In genomic region chr14:94673781-94674231, GRCh38 we compare ENCODE assay signal across 20 cellular contexts.
DNase-seq lines count a peak whose midpoint lies in the region; ATAC-seq and TF ChIP-seq lines count a peak whose summit lies in the region.
"Had no signal": no experiment of that assay in that cellular context is flagged by ENCODE, and none has a peak within 500 bp of the region (broad histone marks: within the 10 kb centered on the region; RNA-seq: fewer than 3 reads in every experiment).

No MANE protein-coding gene starts in this region.

- no peaks in the 10 kb centered on the region for H3K36me3 ChIP-seq in HEK293 (ENCODE audit: control insufficient read depth in 2 of 2, insufficient read depth in 1 of 2, low read length in 2 of 2)
- no peaks in the 10 kb centered on the region for H3K36me3 ChIP-seq in sigmoid colon
- no peaks in the 10 kb centered on the region for H3K36me3 ChIP-seq in CD8-positive, alpha-beta memory T cell (ENCODE audit: insufficient read depth, low read length)
- H3K36me3 ChIP-seq: breast epithelium, transverse colon had no signal

- H3K27ac Mint-ChIP-seq in CD8-positive, alpha-beta memory T cell, result no peak overlapping the region
- H3K27ac Mint-ChIP-seq: activated CD4-positive, alpha-beta T cell treated with anti-CD3 and anti-CD28 coated beads, Interleukin-2, amount 10 ng/mL, durations not matched to agents 7 days and 5 days; activated naive CD8-positive, alpha-beta T cell treated with anti-CD3 and anti-CD28 coated beads, Interleukin-2, amount 50 U/mL, for 24 hours; IgD-negative memory B cell; natural killer cell treated with Interleukin-12 subunit alpha and Interleukin-12 subunit beta and Interleukin-15 and Interleukin-18, amount 100 ng/mL, for 72 hours had no signal

- H3K27me3 ChIP-seq in sigmoid colon, result no peaks in the 10 kb centered on the region
- H3K27me3 ChIP-seq in CD8-positive, alpha-beta memory T cell (ENCODE audit: insufficient read depth, low read length, poor library complexity, severe bottlenecking), result no peaks in the 10 kb centered on the region
- H3K27me3 ChIP-seq: breast epithelium had no signal

- TF ChIP-seq POLR2A in sigmoid colon (IDR thresholded peaks at IDR 0.05), result no peak

- DNase-seq in astrocyte of the spinal cord (ENCODE audit: low read depth, low spot score) (peak; percentile 55), fibroblast of pulmonary artery (ENCODE audit: low read depth) (peak; percentile 59), sigmoid colon (peak; percentile 53), kidney tubule cell (ENCODE audit: low spot score) (no peak)
- DNase-seq in CD8-positive, alpha-beta memory T cell, result no peak
- DNase-seq: activated CD4-positive, alpha-beta T cell treated with anti-CD3 and anti-CD28 coated beads, Interleukin-2, amount 10 ng/mL, durations not matched to agents 7 days and 5 days; activated gamma-delta T cell treated with Interleukin-2 at 50 U/mL for 16 hours; activated naive CD8-positive, alpha-beta T cell treated with anti-CD3 and anti-CD28 coated beads, Interleukin-2, amount 50 U/mL, for 24 hours; left ventricle myocardium superior; NCI-H1105 treated with DMSO at 0.1 percent for 48 hours; NCI-H2081; NCI-H345; NCI-H774; transverse colon had no signal

- H3K4me3 ChIP-seq in HEK293 (ENCODE audit: low read depth, low read length) (no peak overlapping the region), astrocyte of the spinal cord (ENCODE audit: low read depth, low read length) (no peak overlapping the region), fibroblast of pulmonary artery (replicated peaks; ENCODE audit: low read depth, low read length) (no peak overlapping the region), sigmoid colon (no peak overlapping the region)
- no peak overlapping the region for H3K4me3 ChIP-seq in CD8-positive, alpha-beta memory T cell (ENCODE audit: low read length)
- H3K4me3 ChIP-seq: breast epithelium, transverse colon had no signal

- H3K27me3 Mint-ChIP-seq in CD8-positive, alpha-beta memory T cell, result peaks cover 0 to 18% of the 10 kb centered on the region in 2 donors

- intact Hi-C loops in sigmoid colon (cut with DNase I), result no loop called here

- ATAC-seq in HG03521 (IDR thresholded peaks at IDR 0.05; ENCODE audit: unreplicated experiment), result no peak
- ATAC-seq in HG02970 (IDR thresholded peaks at IDR 0.05; ENCODE audit: low FRiP score, unreplicated experiment), result no peak
- ATAC-seq: activated naive CD8-positive, alpha-beta T cell treated with anti-CD3 and anti-CD28 coated beads, Interleukin-2, amount 50 U/mL, for 24 hours; left ventricle myocardium superior had no signal

- H3K4me1 ChIP-seq in HEK293 (ENCODE audit: control insufficient read depth, insufficient read depth, low read length), result no peaks in the 10 kb centered on the region
- H3K4me1 ChIP-seq in sigmoid colon, result no peaks in the 10 kb centered on the region
- H3K4me1 ChIP-seq in CD8-positive, alpha-beta memory T cell (ENCODE audit: insufficient read depth, low read length), result no peaks in the 10 kb centered on the region
- H3K4me1 ChIP-seq: breast epithelium, transverse colon had no signal

- no peak overlapping the region for H3K4me3 Mint-ChIP-seq in CD8-positive, alpha-beta memory T cell
- H3K4me3 Mint-ChIP-seq: activated CD4-positive, alpha-beta T cell treated with anti-CD3 and anti-CD28 coated beads, Interleukin-2, amount 10 ng/mL, durations not matched to agents 7 days and 5 days; activated naive CD8-positive, alpha-beta T cell treated with anti-CD3 and anti-CD28 coated beads, Interleukin-2, amount 50 U/mL, for 24 hours; IgD-negative memory B cell; natural killer cell treated with Interleukin-12 subunit alpha and Interleukin-12 subunit beta and Interleukin-15 and Interleukin-18, amount 100 ng/mL, for 72 hours had no signal

- CTCF ChIA-PET in HEK293 (lab: Yijun Ruan, JAX), result interaction anchor here (2.3 kb wide), 1 partner anchor 16 kb away, joined by 6 read pairs; no protein-coding TSS in a partner anchor
- CTCF ChIA-PET in CD8-positive, alpha-beta memory T cell (lab: Charles Lee), result no interaction called here

- 66 to 73% methylated on average over 12 of the region's 12 CpGs for WGBS in sigmoid colon, 2 donors

- in situ Hi-C loops in astrocyte of the spinal cord (cut with HindIII; ENCODE audit: low sequenced_read_pairs), result no loop called here

- TF ChIP-seq EP300 in sigmoid colon (IDR thresholded peaks at IDR 0.05), result no peak

- no peaks in the 10 kb centered on the region for H3K4me1 Mint-ChIP-seq in CD8-positive, alpha-beta memory T cell
- H3K4me1 Mint-ChIP-seq: activated CD4-positive, alpha-beta T cell treated with anti-CD3 and anti-CD28 coated beads, Interleukin-2, amount 10 ng/mL, durations not matched to agents 7 days and 5 days; activated naive CD8-positive, alpha-beta T cell treated with anti-CD3 and anti-CD28 coated beads, Interleukin-2, amount 50 U/mL, for 24 hours; IgD-negative memory B cell had no signal

- TF ChIP-seq CTCF in HEK293 (tag by site-specific recombination; IDR thresholded peaks at IDR 0.05) (no peak), astrocyte of the spinal cord (IDR thresholded peaks at IDR 0.05; ENCODE audit: low read depth, low read length) (no peak), fibroblast of pulmonary artery (IDR thresholded peaks at IDR 0.05; ENCODE audit: low read length, missing control alignments) (no peak), sigmoid colon (IDR thresholded peaks at IDR 0.05) (no peak)

- no peaks in the 10 kb centered on the region for H3K9me3 ChIP-seq in HEK293 (ENCODE audit: control insufficient read depth, insufficient read depth, low read depth, low read length)
- no peaks in the 10 kb centered on the region for H3K9me3 ChIP-seq in sigmoid colon
- H3K9me3 ChIP-seq in CD8-positive, alpha-beta memory T cell (ENCODE audit: low read length), result no peaks in the 10 kb centered on the region
- H3K9me3 ChIP-seq: breast epithelium, transverse colon had no signal

- no peak overlapping the region for H3K27ac ChIP-seq in HEK293 (ENCODE audit: extremely low read depth, low read depth, low read length)
- H3K27ac ChIP-seq in sigmoid colon, result no peak overlapping the region
- no peak overlapping the region for H3K27ac ChIP-seq in CD8-positive, alpha-beta memory T cell (ENCODE audit: low read depth, low read length)
- H3K27ac ChIP-seq: breast epithelium, transverse colon had no signal

- POLR2A ChIA-PET in HEK293 (lab: Yijun Ruan, JAX), result no interaction called here
- POLR2A ChIA-PET in CD8-positive, alpha-beta memory T cell (lab: Charles Lee), result no interaction called here

- H3K36me3 Mint-ChIP-seq in CD8-positive, alpha-beta memory T cell, result no peaks in the 10 kb centered on the region
- H3K36me3 Mint-ChIP-seq: IgD-negative memory B cell; natural killer cell treated with Interleukin-12 subunit alpha and Interleukin-12 subunit beta and Interleukin-15 and Interleukin-18, amount 100 ng/mL, for 72 hours had no signal

- peaks cover 0 to 3% (median 0%) of the 10 kb centered on the region in 5 donors for H3K9me3 Mint-ChIP-seq in CD8-positive, alpha-beta memory T cell
- H3K9me3 Mint-ChIP-seq: activated CD4-positive, alpha-beta T cell treated with anti-CD3 and anti-CD28 coated beads, Interleukin-2, amount 10 ng/mL, durations not matched to agents 7 days and 5 days; activated naive CD8-positive, alpha-beta T cell treated with anti-CD3 and anti-CD28 coated beads, Interleukin-2, amount 50 U/mL, for 24 hours; natural killer cell treated with Interleukin-12 subunit alpha and Interleukin-12 subunit beta and Interleukin-15 and Interleukin-18, amount 100 ng/mL, for 72 hours had no signal

TF ChIP-seq in HEK293, 187 proteins besides CTCF, POLR2A, EP300 and RAD21:
- TF ChIP-seq ZIC2 (tag by site-specific recombination; IDR thresholded peaks at IDR 0.05) (peak; percentile 11; the same call in 1 of the 2 replicates), ZNF239 (tag by site-specific recombination; IDR thresholded peaks at IDR 0.05) (no peak)

Comparison
In these comparisons a context has a peak if more than half of its experiments do, and no peak if none do; other contexts are left out.
1. DNase-seq: peak in astrocyte of the spinal cord (single experiment), fibroblast of pulmonary artery (single experiment) and sigmoid colon (single experiment); none in CD8-positive, alpha-beta memory T cell (0 of 5) and kidney tubule cell (single experiment).